ENCODE assay signal across 1 cellular context in the genomic region with DNA sequence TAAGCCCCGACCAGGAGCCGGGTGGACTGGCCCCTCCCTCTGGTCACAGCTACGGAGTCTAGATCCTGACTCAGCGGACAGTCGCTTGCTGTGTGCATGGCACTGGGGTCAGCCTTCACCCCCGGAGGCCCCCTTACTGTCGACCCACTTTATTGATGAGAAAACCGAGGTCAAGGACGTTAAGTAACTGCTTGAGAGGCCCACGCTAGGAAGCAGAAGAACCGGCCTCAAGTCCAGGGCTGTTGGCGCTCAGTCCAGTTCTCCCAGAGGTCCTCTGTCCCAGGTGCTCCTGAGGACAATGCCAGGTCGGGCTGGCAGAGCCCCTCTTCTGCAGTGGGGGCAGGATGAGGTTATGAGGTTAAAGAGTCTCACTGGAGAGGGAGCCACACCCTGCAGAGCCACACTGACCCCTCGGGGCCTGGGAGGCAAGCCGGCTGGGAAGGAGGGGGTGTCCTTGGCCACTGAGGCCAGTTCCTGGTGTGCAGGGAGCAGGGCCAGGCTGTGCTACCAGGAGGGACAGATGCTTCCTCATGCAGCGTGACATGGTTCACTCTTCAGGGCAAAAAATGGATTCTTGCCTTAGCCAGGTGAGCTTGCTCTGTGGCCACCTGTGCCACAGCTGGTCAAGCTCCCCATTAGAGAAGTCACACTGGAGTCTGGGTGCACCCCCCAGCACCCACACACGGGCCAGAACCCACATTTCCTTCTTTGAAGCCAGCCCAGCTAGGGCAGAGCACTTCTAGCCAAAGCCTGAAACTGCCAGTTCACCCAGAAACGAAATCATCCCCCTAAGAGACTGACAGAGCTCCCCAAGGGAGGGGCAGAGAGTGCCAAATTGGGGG.
TF ChIP-seq lines count a peak whose summit lies in the region.

No MANE protein-coding gene starts in this region.

TF ChIP-seq in HepG2, 621 proteins besides CTCF, POLR2A, EP300 and RAD21:
- no peak for TF ChIP-seq ZNF263 (CRISPR knock-in tag; IDR thresholded peaks at IDR 0.05)
- TF ChIP-seq, protein P1, sequence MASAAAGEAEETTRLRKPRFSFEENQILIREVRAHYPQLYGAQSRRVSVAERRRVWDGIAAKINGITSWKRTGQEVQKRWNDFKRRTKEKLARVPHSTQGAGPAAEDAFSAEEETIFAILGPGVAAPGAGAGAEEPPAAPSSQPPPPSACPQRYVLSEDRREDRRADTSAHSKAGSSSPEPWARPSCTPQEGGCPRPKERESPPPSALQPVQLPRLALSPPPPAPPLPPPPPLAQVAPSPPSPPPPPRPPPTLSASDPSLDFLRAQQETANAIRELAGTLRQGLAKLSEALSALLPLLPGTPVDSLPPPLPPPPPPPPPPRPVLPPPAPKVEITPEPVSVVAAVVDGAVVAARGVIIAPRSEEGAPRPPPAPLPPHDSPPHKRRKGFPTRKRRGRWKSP (CRISPR knock-in tag; IDR thresholded peaks at IDR 0.05), result no peak
- TF ChIP-seq NR1H2 (CRISPR knock-in tag; IDR thresholded peaks at IDR 0.05; ENCODE audit: borderline replicate concordance, low read depth), result no peak
- TF ChIP-seq ZSCAN31 (CRISPR knock-in tag; IDR thresholded peaks at IDR 0.05; ENCODE audit: low read depth), result no peak
- TF ChIP-seq ZNF607 (CRISPR knock-in tag; IDR thresholded peaks at IDR 0.05; ENCODE audit: borderline replicate concordance), result no peak
- TF ChIP-seq, protein P2, sequence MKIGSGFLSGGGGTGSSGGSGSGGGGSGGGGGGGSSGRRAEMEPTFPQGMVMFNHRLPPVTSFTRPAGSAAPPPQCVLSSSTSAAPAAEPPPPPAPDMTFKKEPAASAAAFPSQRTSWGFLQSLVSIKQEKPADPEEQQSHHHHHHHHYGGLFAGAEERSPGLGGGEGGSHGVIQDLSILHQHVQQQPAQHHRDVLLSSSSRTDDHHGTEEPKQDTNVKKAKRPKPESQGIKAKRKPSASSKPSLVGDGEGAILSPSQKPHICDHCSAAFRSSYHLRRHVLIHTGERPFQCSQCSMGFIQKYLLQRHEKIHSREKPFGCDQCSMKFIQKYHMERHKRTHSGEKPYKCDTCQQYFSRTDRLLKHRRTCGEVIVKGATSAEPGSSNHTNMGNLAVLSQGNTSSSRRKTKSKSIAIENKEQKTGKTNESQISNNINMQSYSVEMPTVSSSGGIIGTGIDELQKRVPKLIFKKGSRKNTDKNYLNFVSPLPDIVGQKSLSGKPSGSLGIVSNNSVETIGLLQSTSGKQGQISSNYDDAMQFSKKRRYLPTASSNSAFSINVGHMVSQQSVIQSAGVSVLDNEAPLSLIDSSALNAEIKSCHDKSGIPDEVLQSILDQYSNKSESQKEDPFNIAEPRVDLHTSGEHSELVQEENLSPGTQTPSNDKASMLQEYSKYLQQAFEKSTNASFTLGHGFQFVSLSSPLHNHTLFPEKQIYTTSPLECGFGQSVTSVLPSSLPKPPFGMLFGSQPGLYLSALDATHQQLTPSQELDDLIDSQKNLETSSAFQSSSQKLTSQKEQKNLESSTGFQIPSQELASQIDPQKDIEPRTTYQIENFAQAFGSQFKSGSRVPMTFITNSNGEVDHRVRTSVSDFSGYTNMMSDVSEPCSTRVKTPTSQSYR (CRISPR knock-in tag; IDR thresholded peaks at IDR 0.05; ENCODE audit: borderline replicate concordance), result no peak
- no peak for TF ChIP-seq ZNF451 (CRISPR knock-in tag; IDR thresholded peaks at IDR 0.05)
- 0 out of 2 replicates have a peak, but pooled peaks have one; percentile 57 for TF ChIP-seq KDM1A (CRISPR knock-in tag; IDR thresholded peaks at IDR 0.05)
- no peak for TF ChIP-seq RXRB (CRISPR knock-in tag; IDR thresholded peaks at IDR 0.05; ENCODE audit: borderline replicate concordance)
- TF ChIP-seq, protein P3, sequence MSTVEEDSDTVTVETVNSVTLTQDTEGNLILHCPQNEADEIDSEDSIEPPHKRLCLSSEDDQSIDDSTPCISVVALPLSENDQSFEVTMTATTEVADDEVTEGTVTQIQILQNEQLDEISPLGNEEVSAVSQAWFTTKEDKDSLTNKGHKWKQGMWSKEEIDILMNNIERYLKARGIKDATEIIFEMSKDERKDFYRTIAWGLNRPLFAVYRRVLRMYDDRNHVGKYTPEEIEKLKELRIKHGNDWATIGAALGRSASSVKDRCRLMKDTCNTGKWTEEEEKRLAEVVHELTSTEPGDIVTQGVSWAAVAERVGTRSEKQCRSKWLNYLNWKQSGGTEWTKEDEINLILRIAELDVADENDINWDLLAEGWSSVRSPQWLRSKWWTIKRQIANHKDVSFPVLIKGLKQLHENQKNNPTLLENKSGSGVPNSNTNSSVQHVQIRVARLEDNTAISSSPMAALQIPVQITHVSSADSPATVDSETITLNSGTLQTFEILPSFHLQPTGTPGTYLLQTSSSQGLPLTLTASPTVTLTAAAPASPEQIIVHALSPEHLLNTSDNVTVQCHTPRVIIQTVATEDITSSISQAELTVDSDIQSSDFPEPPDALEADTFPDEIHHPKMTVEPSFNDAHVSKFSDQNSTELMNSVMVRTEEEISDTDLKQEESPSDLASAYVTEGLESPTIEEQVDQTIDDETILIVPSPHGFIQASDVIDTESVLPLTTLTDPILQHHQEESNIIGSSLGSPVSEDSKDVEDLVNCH (CRISPR knock-in tag; IDR thresholded peaks at IDR 0.05), result no peak
- TF ChIP-seq NR2F1 (CRISPR knock-in tag; IDR thresholded peaks at IDR 0.05), result no peak
- no peak for TF ChIP-seq ZNF337 (CRISPR knock-in tag; IDR thresholded peaks at IDR 0.05; ENCODE audit: borderline replicate concordance, low read depth)
- TF ChIP-seq ZNF629 (CRISPR knock-in tag; conservative IDR thresholded peaks at IDR 0.05), result peak; percentile 79
